Comparison of ENCODE assay signal across 17 cellular contexts in genomic region chr4:159593157-159593556, GRCh38.
"Had no signal": no experiment of that assay in that cellular context is flagged by ENCODE, and none has a peak within 500 bp of the region (broad histone marks: within the 10 kb centered on the region; RNA-seq: fewer than 3 reads in every experiment).

No MANE protein-coding gene starts in this region.

- H3K36me3 Mint-ChIP-seq: mesothelial cell of epicardium; natural killer cell treated with Interleukin-12 subunit alpha and Interleukin-12 subunit beta and Interleukin-15 and Interleukin-18, amount 100 ng/mL, for 72 hours had no signal

- H3K27ac ChIP-seq: coronary artery, heart right ventricle, pancreas had no signal

- H3K9me3 Mint-ChIP-seq: mesothelial cell of epicardium had no signal

- H3K4me3 Mint-ChIP-seq: mesothelial cell of epicardium; natural killer cell treated with Interleukin-12 subunit alpha and Interleukin-12 subunit beta and Interleukin-15 and Interleukin-18, amount 100 ng/mL, for 72 hours had no signal

- H3K4me1 ChIP-seq: heart right ventricle had no signal

- H3K27me3 Mint-ChIP-seq: natural killer cell treated with Interleukin-12 subunit alpha and Interleukin-12 subunit beta and Interleukin-15 and Interleukin-18, amount 100 ng/mL, for 72 hours; progenitor cell of endocrine pancreas had no signal

- H3K4me3 ChIP-seq: coronary artery, heart right ventricle, pancreas had no signal

- H3K9me3 ChIP-seq: pancreas had no signal

- H3K27me3 ChIP-seq: pancreas had no signal

- DNase-seq: effector CD4-positive, alpha-beta T cell; heart right ventricle; hypothalamus; islet precursor cell; occipital lobe; pancreas; right cardiac atrium; small intestine; stimulated activated CD4-positive, alpha-beta T cell treated with anti-CD3 and anti-CD28 coated beads, Interleukin-12 subunit alpha, Interleukin-12 subunit beta, amount 100 ng/mL, for 4 hours; stimulated activated naive CD4-positive, alpha-beta T cell; trophoblast cell had no signal

- H3K27ac Mint-ChIP-seq: mesothelial cell of epicardium; natural killer cell treated with Interleukin-12 subunit alpha and Interleukin-12 subunit beta and Interleukin-15 and Interleukin-18, amount 100 ng/mL, for 72 hours; progenitor cell of endocrine pancreas had no signal

- FAIRE-seq: frontal cortex, pancreas, small intestine had no signal

- H3K36me3 ChIP-seq: heart right ventricle, pancreas had no signal

- ATAC-seq: heart right ventricle; left lobe of liver; natural killer cell treated with Interleukin-12 subunit alpha and Interleukin-12 subunit beta and Interleukin-15 and Interleukin-18, amount 100 ng/mL, for 72 hours; right cardiac atrium had no signal
